19 cellular contexts compared by ENCODE assay signal in the genomic region with DNA sequence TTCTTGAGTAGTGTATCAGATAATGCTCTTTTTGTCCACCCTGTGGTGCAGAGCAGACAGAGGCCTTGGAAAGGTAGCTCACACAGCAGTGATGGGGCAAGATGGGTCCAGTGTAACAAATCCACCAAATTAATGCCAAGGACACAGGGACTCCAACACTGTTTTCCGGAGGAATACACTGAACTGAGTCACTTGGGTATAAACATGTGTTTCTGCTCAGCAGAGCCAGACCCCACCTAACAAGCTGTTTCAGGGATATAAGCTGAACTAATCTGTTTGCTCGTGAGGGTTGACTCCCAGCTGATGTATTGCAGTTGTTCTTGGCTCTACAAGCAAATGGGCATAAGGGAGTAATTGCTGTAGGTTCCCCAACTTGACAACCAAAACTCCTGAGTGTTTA. TPM values are rescaled to one million over a fixed set of nuclear protein-coding genes. Genes with fewer than 3 reads are reported as not detected.
DNase-seq lines count a peak whose midpoint lies in the region; ATAC-seq, FAIRE-seq and TF ChIP-seq lines count a peak whose summit lies in the region.
"Had no signal": no experiment of that assay in that cellular context is flagged by ENCODE, and none has a peak within 500 bp of the region (broad histone marks: within the 10 kb centered on the region; RNA-seq: fewer than 3 reads in every experiment).

No MANE protein-coding gene starts in this region.

- H3K9me3 Mint-ChIP-seq in nephron, result peaks cover 2% of the 10 kb centered on the region

- TF ChIP-seq CTCF in nephron (IDR thresholded peaks at IDR 0.05; ENCODE audit: unreplicated experiment in 3 of 3), result no peak
- TF ChIP-seq CTCF in Peyer's patch (IDR thresholded peaks at IDR 0.05), result no peak

- no peak for TF ChIP-seq POLR2A in Peyer's patch (IDR thresholded peaks at IDR 0.05)

- no peaks in the 10 kb centered on the region for H3K27me3 ChIP-seq in Peyer's patch
- H3K27me3 ChIP-seq: body of pancreas, upper lobe of left lung had no signal

- H3K27ac Mint-ChIP-seq in nephron, result peak overlapping the region; percentile 22 to 67 (median 53)
- H3K27ac Mint-ChIP-seq: activated CD8-positive, alpha-beta T cell treated with anti-CD3 and anti-CD28 coated beads for 36 hours; CD14-positive monocyte had no signal

- no peak overlapping the region for H3K4me3 ChIP-seq in Peyer's patch
- H3K4me3 ChIP-seq: body of pancreas, psoas muscle, upper lobe of left lung had no signal

- DNase-seq in AG08395 (ENCODE audit: low spot score), result peak; percentile 13
- peak; percentile 22 for DNase-seq in NCI-H1694 treated with DMSO at 0.1 percent for 48 hours (lab: John Stamatoyannopoulos, UW)
- DNase-seq in fibroblast of gingiva (ENCODE audit: low read depth), result peak; percentile 61
- no peak for DNase-seq in Peyer's patch
- DNase-seq in HuH-7 (ENCODE audit: low spot score), result no peak
- no peak for DNase-seq in GM19239 (ENCODE audit: insufficient read length, low spot score)
- DNase-seq: activated CD8-positive, alpha-beta T cell treated with anti-CD3 and anti-CD28 coated beads for 36 hours; activated effector memory CD4-positive, alpha-beta T cell treated with anti-CD3 and anti-CD28 coated beads, Interleukin-2, amount 50 U/mL, for 16 hours; activated T-cell treated with anti-CD3 and anti-CD28 coated beads for 4 hours; body of pancreas; psoas muscle; RPMI8226; upper lobe of left lung had no signal

- peaks cover 32% of the 10 kb centered on the region for H3K4me1 Mint-ChIP-seq in nephron
- H3K4me1 Mint-ChIP-seq: CD14-positive monocyte had no signal

- peaks cover 0 to 13% (median 0%) of the 10 kb centered on the region in 4 donors for H3K4me1 ChIP-seq in Peyer's patch
- H3K4me1 ChIP-seq: psoas muscle had no signal

- no peak overlapping the region for H3K27ac ChIP-seq in Peyer's patch
- H3K27ac ChIP-seq: body of pancreas, psoas muscle, upper lobe of left lung had no signal

- peaks cover 12% of the 10 kb centered on the region for H3K27me3 Mint-ChIP-seq in nephron (ENCODE audit: low read depth)

- H3K4me3 Mint-ChIP-seq in nephron, result no peak overlapping the region
- H3K4me3 Mint-ChIP-seq: activated CD8-positive, alpha-beta T cell treated with anti-CD3 and anti-CD28 coated beads for 36 hours; CD14-positive monocyte had no signal

- ATAC-seq in HG03354 (IDR thresholded peaks at IDR 0.05; ENCODE audit: poor library complexity, severe bottlenecking, unreplicated experiment), result no peak
- ATAC-seq: activated CD8-positive, alpha-beta T cell treated with anti-CD3 and anti-CD28 coated beads for 36 hours; body of pancreas; psoas muscle had no signal

- no peaks in the 10 kb centered on the region for H3K9me3 ChIP-seq in Peyer's patch
- H3K9me3 ChIP-seq: body of pancreas, psoas muscle, upper lobe of left lung had no signal

- H3K36me3 ChIP-seq in Peyer's patch, result no peaks in the 10 kb centered on the region
- H3K36me3 ChIP-seq: upper lobe of left lung had no signal

- FAIRE-seq in GM19239 (lab: Jason Lieb, UNC), result no peak

- no peaks in the 10 kb centered on the region for H3K36me3 Mint-ChIP-seq in nephron (ENCODE audit: low read depth)
- H3K36me3 Mint-ChIP-seq: CD14-positive monocyte had no signal

RNA-seq across cellular contexts. Expression of gene ADGRF1, which starts 50.1 kb away (rescaled TPM):
- 10 to 100 TPM in 2 of 4 donors, 1 to 10 TPM in 1, not detected in 1; 7.4 to 22.6 (median 13.5) TPM for total RNA-seq in Peyer's patch
- total RNA-seq: activated CD8-positive, alpha-beta T cell treated with anti-CD3 and anti-CD28 coated beads for 36 hours; fibroblast of lung; liver; NCI-H460; psoas muscle had no signal

Comparison
In these comparisons a context has a peak if more than half of its experiments do, and no peak if none do; other contexts are left out.
1. DNase-seq: peak in AG08395 (single experiment), NCI-H1694 treated with DMSO at 0.1 percent for 48 hours (single experiment) and fibroblast of gingiva (single experiment); none in Peyer's patch (0 of 3), HuH-7 (single experiment) and GM19239 (single experiment).